In genomic region chr7:151505836-151506468, GRCh38 we compare ENCODE assay signal across 21 cellular contexts. TPM values are rescaled to one million over a fixed set of nuclear protein-coding genes. Genes with fewer than 3 reads are reported as not detected.
DNase-seq lines count a peak whose midpoint lies in the region; ATAC-seq, FAIRE-seq and TF ChIP-seq lines count a peak whose summit lies in the region.
"Had no signal": no experiment of that assay in that cellular context is flagged by ENCODE, and none has a peak within 500 bp of the region (broad histone marks: within the 10 kb centered on the region; RNA-seq: fewer than 3 reads in every experiment).

No MANE protein-coding gene starts in this region.

- H3K4me3 ChIP-seq in GM12878 (no peak overlapping the region), esophagus (ENCODE audit: low read depth in 1 of 2, low read length in 2 of 2) (no peak overlapping the region), gastrocnemius medialis (no peak overlapping the region)
- H3K4me3 ChIP-seq: BLaER1, SJSA1 had no signal

- 89% methylated on average over 4 of the region's 4 CpGs for WGBS in GM12878 (ENCODE audit: insufficient coverage, insufficient replicate concordance, low lambda C conversion rate, missing lambda C conversion rate)
- 79% methylated on average over 4 of the region's 4 CpGs for WGBS in esophagus, 2 donors

- SMC1A ChIA-PET in GM12878 (lab: Charles Lee; ENCODE audit: uncharacterized antibody, unreplicated experiment) = interaction anchor here (1.0 to 2.2 kb wide), 6 partner anchors 9 to 33 kb away, joined by 3 to 10 read pairs (median 4); no protein-coding TSS in a partner anchor

- H3K4me2 ChIP-seq in GM12878 (ENCODE audit: control insufficient read depth, insufficient read depth) = peak overlapping the region; percentile 18
- H3K4me2 ChIP-seq: BLaER1 had no signal

- H2AFZ ChIP-seq in GM12878 (ENCODE audit: control insufficient read depth, low read depth, low read length) = no peak overlapping the region

- no peak overlapping the region for H3K27ac Mint-ChIP-seq in activated naive CD4-positive, alpha-beta T cell treated with anti-CD3 and anti-CD28 coated beads, Interleukin-2, amount 50 U/mL, for 72 hours
- H3K27ac Mint-ChIP-seq: CD8-positive, alpha-beta T cell; HFFc6 had no signal

- TF ChIP-seq POLR2A in GM12878 (IDR thresholded peaks at IDR 0.05; ENCODE audit: low read depth, low read length) = no peak
- TF ChIP-seq POLR2A in gastrocnemius medialis (IDR thresholded peaks at IDR 0.05) = no peak

- H3K36me3 Mint-ChIP-seq in activated naive CD4-positive, alpha-beta T cell treated with anti-CD3 and anti-CD28 coated beads, Interleukin-2, amount 50 U/mL, for 72 hours = peaks cover 0 to 11% of the 10 kb centered on the region in 2 donors
- H3K36me3 Mint-ChIP-seq: CD8-positive, alpha-beta T cell had no signal

- BruUV-seq in GM12878 (replicated peaks; lab: Mats Ljungman, UMichigan) = no TSS peak

- H3K27me3 ChIP-seq in GM12878 (replicated peaks in 1 of 2; ENCODE audit: control insufficient read depth in 2 of 2, insufficient read depth in 2 of 2, low read length in 1 of 2) (no peaks in the 10 kb centered on the region), esophagus (ENCODE audit: control insufficient read depth in 1 of 2, insufficient read depth in 2 of 2, low read length in 2 of 2) (no peaks in the 10 kb centered on the region), gastrocnemius medialis (no peaks in the 10 kb centered on the region)
- H3K27me3 ChIP-seq: BLaER1, SJSA1 had no signal

- POLR2A ChIA-PET in GM12878 (lab: Charles Lee) = interaction anchor here (0.9 to 1.5 kb wide), 3 partner anchors 10 to 127 kb away, joined by 4 to 10 read pairs (median 6); partner anchors contain the start of gene RHEB

- H3K27ac ChIP-seq in GM12878 (ENCODE audit: control insufficient read depth, insufficient read depth) (no peak overlapping the region), esophagus (ENCODE audit: low read depth in 2 of 2, low read length in 1 of 2) (peak overlapping the region; percentile 15 to 40), gastrocnemius medialis (peak overlapping the region; percentile 77 to 98 (median 88))
- H3K27ac ChIP-seq: BLaER1, SJSA1 had no signal

- H3K9ac ChIP-seq in GM12878 (ENCODE audit: control insufficient read depth, insufficient read depth, low read length) = no peak overlapping the region
- H3K9ac ChIP-seq: BLaER1 had no signal

- TF ChIP-seq EP300 in GM12878 (IDR thresholded peaks at IDR 0.05; ENCODE audit: borderline replicate concordance in 1 of 2, control insufficient read depth in 1 of 2, low read depth in 2 of 2, low read length in 2 of 2) = no peak

- TF ChIP-seq RAD21 in GM12878 (IDR thresholded peaks at IDR 0.05; ENCODE audit: insufficient read depth, low read depth, low read length) = no peak

- H3K9me3 Mint-ChIP-seq in activated naive CD4-positive, alpha-beta T cell treated with anti-CD3 and anti-CD28 coated beads, Interleukin-2, amount 50 U/mL, for 72 hours = no peaks in the 10 kb centered on the region
- H3K9me3 Mint-ChIP-seq: CD8-positive, alpha-beta T cell; HFFc6 had no signal

- no peaks in the 10 kb centered on the region; the same call in none of the 3 replicates for H3K9me3 ChIP-seq in GM12878 (replicated peaks; ENCODE audit: control insufficient read depth, insufficient read depth, low read length)
- no peaks in the 10 kb centered on the region for H3K9me3 ChIP-seq in esophagus (ENCODE audit: control insufficient read depth in 2 of 2, insufficient read depth in 1 of 2, low read depth in 1 of 2, low read length in 1 of 2)
- H3K9me3 ChIP-seq in gastrocnemius medialis = no peaks in the 10 kb centered on the region
- H3K9me3 ChIP-seq: SJSA1 had no signal

- ATAC-seq in activated naive CD4-positive, alpha-beta T cell treated with anti-CD3 and anti-CD28 coated beads, Interleukin-2, amount 50 U/mL, for 72 hours = peak; percentile 13 to 24
- ATAC-seq in GM12878 = no peak
- ATAC-seq in gastrocnemius medialis = no peak
- ATAC-seq in GM21360 (IDR thresholded peaks at IDR 0.05; ENCODE audit: unreplicated experiment) = no peak
- ATAC-seq in GM19452 (IDR thresholded peaks at IDR 0.05; ENCODE audit: unreplicated experiment) = no peak
- no peak for ATAC-seq in GM21528 (IDR thresholded peaks at IDR 0.05; ENCODE audit: low FRiP score, unreplicated experiment)
- ATAC-seq: CD8-positive, alpha-beta T cell had no signal

- peaks cover 98% of the 10 kb centered on the region for H3K79me2 ChIP-seq in GM12878 (ENCODE audit: control insufficient read depth, insufficient read depth, low read length)

- DNase-seq in activated naive CD4-positive, alpha-beta T cell treated with anti-CD3 and anti-CD28 coated beads, Interleukin-2, amount 50 U/mL, for 72 hours (ENCODE audit: low spot score in 2 of 2) = no peak
- DNase-seq in activated naive CD4-positive, alpha-beta T cell treated with anti-CD3 and anti-CD28 coated beads, Interleukin-2, amount 50 U/mL, for 16 hours = no peak
- DNase-seq in GM12878 (ENCODE audit: low read depth, low spot score) (no peak), gastrocnemius medialis (no peak)
- DNase-seq: CD8-positive, alpha-beta T cell; DMS79; HFFc6; Karpas-422; MM.1S; NCI-H1092 treated with DMSO at 0.1 percent for 48 hours; NCI-H1694 treated with DMSO at 0.1 percent for 48 hours; OCI-M1; RPMI8226 had no signal

- H4K20me1 ChIP-seq in GM12878 (ENCODE audit: control insufficient read depth, insufficient read depth) = no peaks in the 10 kb centered on the region

- RAD21 ChIA-PET in GM12878 (lab: Charles Lee; ENCODE audit: unreplicated experiment) = interaction anchor here (2.1 to 2.4 kb wide), 2 partner anchors 11 to 14 kb away, joined by 6 to 9 read pairs; partner anchors contain the start of gene RHEB

- H3K36me3 ChIP-seq in GM12878 (ENCODE audit: control insufficient read depth in 2 of 2, insufficient read depth in 2 of 2, low read length in 1 of 2) (peaks cover 2% of the 10 kb centered on the region in 2 experiments; a peak in 3 of 4 replicates), esophagus (ENCODE audit: control insufficient read depth in 2 of 2, insufficient read depth in 2 of 2, low read length in 1 of 2) (no peaks in the 10 kb centered on the region), gastrocnemius medialis (no peaks in the 10 kb centered on the region)

- CTCF ChIA-PET in GM12878 (lab: Yijun Ruan, JAX) = interaction anchor here (0.6 to 2.4 kb wide), 3 partner anchors 9 to 780 kb away, joined by 3 to 9 read pairs (median 4); no protein-coding TSS in a partner anchor

- peaks cover 7% of the 10 kb centered on the region for H3K4me1 ChIP-seq in GM12878 (ENCODE audit: control insufficient read depth, insufficient read depth, low read length)
- H3K4me1 ChIP-seq in esophagus (ENCODE audit: control insufficient read depth in 2 of 2, insufficient read depth in 2 of 2, low read length in 1 of 2) = peaks cover 2 to 6% of the 10 kb centered on the region in 2 donors
- peaks cover 86 to 93% of the 10 kb centered on the region in 2 donors for H3K4me1 ChIP-seq in gastrocnemius medialis

- FAIRE-seq in GM12878 (lab: Jason Lieb, UNC) = no peak
- FAIRE-seq: D721Med, H1 had no signal

- intact Hi-C loops in GM12878 (cut with micrococcal nuclease; ENCODE audit: unreplicated experiment) (no loop called here), gastrocnemius medialis (cut with DNase I; ENCODE audit: low total_unique reads) (loop anchor here (2.0 to 10.0 kb wide), 4 partner anchors 13 to 421 kb away; partner anchors contain the start of genes AGAP3, FASTK, RHEB and TMUB1)

- in situ Hi-C loops in GM12878 (cut with MboI) = no loop called here
- in situ Hi-C loops in gastrocnemius medialis (cut with MboI; ENCODE audit: low sequenced_read_pairs in 4 of 4) = no loop called here

- TF ChIP-seq CTCF in GM12878 (IDR thresholded peaks at IDR 0.05 in 2 of 3, conservative IDR thresholded peaks at IDR 0.05 in 1 of 3; ENCODE audit: control insufficient read depth in 2 of 3, extremely low read depth in 1 of 3, insufficient read depth in 1 of 3, low read depth in 3 of 3, low read length in 3 of 3) (no peak), gastrocnemius medialis (IDR thresholded peaks at IDR 0.05 in 4 of 5, conservative IDR thresholded peaks at IDR 0.05 in 1 of 5) (no peak)

TF ChIP-seq in GM12878, 131 proteins besides CTCF, POLR2A, EP300 and RAD21 (continues in another document):
- TF ChIP-seq NRF1 (conservative IDR thresholded peaks at IDR 0.05; ENCODE audit: low read depth, low read length) (no peak), GATAD2B (conservative IDR thresholded peaks at IDR 0.05; ENCODE audit: low read depth) (no peak), POLR2AphosphoS5 (IDR thresholded peaks at IDR 0.05; ENCODE audit: low read length) (no peak), MLLT1 (IDR thresholded peaks at IDR 0.05) (no peak)

RNA-seq across cellular contexts. Expression of gene RHEB, which starts 13.7 kb away (rescaled TPM):
- 10 to 100 TPM; 37.1 to 81.9 TPM for total RNA-seq in activated naive CD4-positive, alpha-beta T cell treated with anti-CD3 and anti-CD28 coated beads, Interleukin-2, amount 50 U/mL, for 72 hours
- 44.0 and 53.8 TPM in 2 replicates for total RNA-seq in GM12878 (2013; cell fraction: nucleolus; rRNA removed)
- total RNA-seq in GM12878 (2014; rRNA removed) (20.3 and 28.7 TPM in 2 replicates), GM12878 (2014; rRNA removed; fragmentation: Illumina TruSeq; extraction: Trizol) (36.1 and 37.3 TPM in 2 replicates), GM12878 (2021) (33.4 and 38.7 TPM in 2 replicates), gastrocnemius medialis (100 to 1,000 TPM in 3 of 4 donors, 10 to 100 TPM in 1; 93.2 to 159 (median 124) TPM)
- polyA plus RNA-seq in GM12878 (2011; ENCODE audit: low read depth) = 17.9 TPM
- polyA plus RNA-seq in GM12878 (2011; rRNA removed) (67.8 and 115 TPM in 2 replicates), GM12878 (2014; fragmentation: Illumina TruSeq; extraction: Trizol) (35.9 and 55.9 TPM in 2 replicates), GM12878 (2014; fragmentation: Nextera tagmentation; extraction: Ambion mirVana) (1 to 10 TPM; 6.2 to 10.0 TPM), GM12878 (2014; rRNA removed) (28.3 and 38.7 TPM in 2 replicates), GM12878 (2016; fragmentation: Nextera tagmentation; extraction: Ambion mirVana) (10 to 100 TPM; 60.1 to 63.4 TPM), esophagus (10 to 100 TPM; 48.5 to 58.2 TPM)
- polyA plus RNA-seq in GM12878 (2011; cell fraction: cytosol; rRNA removed) = 17.4 and 19.8 TPM in 2 replicates
- 24.3 and 30.4 TPM in 2 replicates for polyA plus RNA-seq in GM12878 (2011; cell fraction: nucleus; rRNA removed)
- polyA plus RNA-seq in GM12878 (2012) = 30.9 and 31.4 TPM in 2 replicates
- polyA minus RNA-seq in GM12878 (2011; rRNA and poly(A)+ RNA removed) = 12.3 and 19.7 TPM in 2 replicates
- 13.5 and 17.6 TPM in 2 replicates for polyA minus RNA-seq in GM12878 (2011; cell fraction: cytosol; rRNA and poly(A)+ RNA removed)
- 11.1 and 17.7 TPM in 2 replicates for polyA minus RNA-seq in GM12878 (2011; cell fraction: nucleus; rRNA and poly(A)+ RNA removed)

Comparison
In these comparisons a context has a peak if more than half of its experiments do, and no peak if none do; other contexts are left out.
1. ATAC-seq: peak in activated naive CD4-positive, alpha-beta T cell treated with anti-CD3 and anti-CD28 coated beads, Interleukin-2, amount 50 U/mL, for 72 hours (2 of 2); none in GM12878 (single experiment), gastrocnemius medialis (0 of 2), GM21360 (single experiment), GM19452 (single experiment) and GM21528 (single experiment).